In the genomic region with DNA sequence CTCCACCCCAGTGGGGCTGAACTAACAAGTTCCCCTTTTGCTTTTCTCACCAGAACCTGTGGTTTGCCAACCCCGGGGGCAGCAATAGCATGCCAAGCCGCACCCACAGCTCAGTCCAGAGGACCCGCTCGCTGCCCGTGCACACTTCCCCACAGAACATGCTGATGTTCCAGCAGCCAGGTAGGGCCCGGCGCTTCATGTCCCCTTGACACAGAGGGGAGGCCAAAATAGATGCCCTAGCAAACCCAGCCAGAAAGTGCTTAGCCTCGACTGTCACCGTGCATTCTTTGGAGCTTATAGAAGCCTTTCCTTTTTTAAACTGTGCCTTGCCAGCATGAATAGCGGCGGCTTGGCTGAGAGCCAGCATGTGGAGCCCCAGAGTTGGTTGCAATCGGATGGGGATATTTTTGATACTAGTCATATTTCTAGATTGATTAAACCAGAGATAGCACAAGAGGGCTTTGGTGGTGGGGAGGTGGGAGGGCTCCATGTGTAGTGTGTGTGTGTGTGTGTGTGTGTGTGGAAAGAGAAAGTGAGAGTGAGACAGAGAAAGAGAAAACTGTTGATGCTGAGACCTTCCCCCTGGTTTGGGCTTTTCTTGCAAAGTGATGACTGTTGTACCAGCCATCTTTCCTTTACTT, we compare ENCODE assay signal across 8 cellular contexts.
A peak's percentile ranks its signal among the peaks of the same experiment; 100 is the strongest.
DNase-seq lines count a peak whose midpoint lies in the region; TF ChIP-seq lines count a peak whose summit lies in the region.

No MANE protein-coding gene starts in this region.

- peak overlapping the region; percentile 86 to 89 (median 87) for H3K27ac Mint-ChIP-seq in IgD-negative memory B cell
- no peak overlapping the region for H3K27ac Mint-ChIP-seq in neural progenitor cell

- TF ChIP-seq CTCF in retinal pigment epithelial cell (conservative IDR thresholded peaks at IDR 0.05; ENCODE audit: low read depth, low read length) (no peak), neural progenitor cell (IDR thresholded peaks at IDR 0.05) (no peak)

- H3K4me1 Mint-ChIP-seq in IgD-negative memory B cell: peaks cover 27 to 29% (median 28%) of the 10 kb centered on the region in 3 donors
- peaks cover 20% of the 10 kb centered on the region for H3K4me1 Mint-ChIP-seq in neural progenitor cell

- no peak overlapping the region for H3K4me2 ChIP-seq in neural progenitor cell

- H3K27ac ChIP-seq in neural progenitor cell: no peak overlapping the region

- no peaks in the 10 kb centered on the region for H3K9me3 ChIP-seq in neural progenitor cell (ENCODE audit: low read depth)

- H3K4me1 ChIP-seq in neural progenitor cell: no peaks in the 10 kb centered on the region

- H3K36me3 Mint-ChIP-seq in IgD-negative memory B cell (no peaks in the 10 kb centered on the region), neural progenitor cell (peaks cover 2% of the 10 kb centered on the region)

- no peaks in the 10 kb centered on the region for H4K20me1 ChIP-seq in neural progenitor cell (ENCODE audit: low read depth)

- no peaks in the 10 kb centered on the region for H3K36me3 ChIP-seq in neural progenitor cell

- H3K27me3 ChIP-seq in neural progenitor cell: no peaks in the 10 kb centered on the region

- DNase-seq in DMS79 treated with DMSO at 0.1 percent for 48 hours (lab: John Stamatoyannopoulos, UW): peak; percentile 69
- DNase-seq in activated CD4-positive, alpha-beta T cell treated with anti-CD3 and anti-CD28 coated beads for 48 hours: peak; percentile 92
- DNase-seq in dermis blood vessel endothelial cell: peak; percentile 45
- DNase-seq in retinal pigment epithelial cell (ENCODE audit: low read depth): peak; percentile 55
- DNase-seq in DMS53 (lab: John Stamatoyannopoulos, UW): no peak
- DNase-seq in NCI-H526 treated with DMSO at 0.1 percent for 48 hours (lab: John Stamatoyannopoulos, UW): no peak
- no peak for DNase-seq in neural progenitor cell (ENCODE audit: low spot score)

- H3K9me3 Mint-ChIP-seq in IgD-negative memory B cell (no peaks in the 10 kb centered on the region), neural progenitor cell (no peaks in the 10 kb centered on the region)

- no peak overlapping the region for H3K4me3 ChIP-seq in retinal pigment epithelial cell (ENCODE audit: low read length)
- H3K4me3 ChIP-seq in neural progenitor cell: no peak overlapping the region

- H3K27me3 Mint-ChIP-seq in IgD-negative memory B cell (peaks cover 4% of the 10 kb centered on the region), neural progenitor cell (ENCODE audit: insufficient read depth, low read depth) (no peaks in the 10 kb centered on the region)

- peaks cover 8% of the 10 kb centered on the region for H3F3A ChIP-seq in neural progenitor cell (ENCODE audit: low read depth)

- H3K4me3 Mint-ChIP-seq in IgD-negative memory B cell (peak overlapping the region; percentile 68 to 93 (median 86)), neural progenitor cell (no peak overlapping the region)

- no peak overlapping the region for H2AFZ ChIP-seq in neural progenitor cell (replicated peaks)

- H3K9ac ChIP-seq in neural progenitor cell: no peak overlapping the region

- no peaks in the 10 kb centered on the region for H3K79me2 ChIP-seq in neural progenitor cell (ENCODE audit: low read depth)

Comparison
In these comparisons a context has a peak if more than half of its experiments do, and no peak if none do; other contexts are left out.
1. DNase-seq: peak in DMS79 treated with DMSO at 0.1 percent for 48 hours (single experiment), activated CD4-positive, alpha-beta T cell treated with anti-CD3 and anti-CD28 coated beads for 48 hours (single experiment), dermis blood vessel endothelial cell (single experiment) and retinal pigment epithelial cell (single experiment); none in DMS53 (single experiment), NCI-H526 treated with DMSO at 0.1 percent for 48 hours (single experiment) and neural progenitor cell (single experiment).